In genomic region chr2:18647731-18648130, GRCh38 we compare ENCODE assay signal across 24 cellular contexts. TPM values are rescaled to one million over a fixed set of nuclear protein-coding genes. Genes with fewer than 3 reads are reported as not detected.
"Had no signal": no experiment of that assay in that cellular context is flagged by ENCODE, and none has a peak within 500 bp of the region (broad histone marks: within the 10 kb centered on the region; RNA-seq: fewer than 3 reads in every experiment).

No MANE protein-coding gene starts in this region.

- H3K27ac ChIP-seq: SJCRH30 had no signal

- ATAC-seq: HepG2, SK-N-SH treated with all-trans-retinoic acid at 6 μM for 48 hours had no signal

- H3K4me1 ChIP-seq: SJCRH30 had no signal

- H3K36me3 ChIP-seq: MG63, SJCRH30 had no signal

- H3K9me3 ChIP-seq: MG63, SJCRH30 had no signal

- H3K4me3 ChIP-seq: MG63, SJCRH30 had no signal

- DNase-seq: IMR-90, Karpas-422, KG1, MG63, NCI-H1092, NCI-H1105 treated with DMSO at 0.1 percent for 48 hours, NCI-H1417 treated with DMSO at 0.1 percent for 48 hours, NCI-H146, NCI-H187, NCI-H2029, NCI-H2081 treated with DMSO at 0.1 percent for 48 hours, NCI-H2171, NCI-H226, NCI-H446, NCI-H510A, NCI-H524 treated with DMSO at 0.1 percent for 48 hours, NCI-H69, NCI-H774, RPMI8226, SHP77 treated with DMSO at 0.1 percent for 48 hours, SJCRH30 had no signal

- H3K27me3 ChIP-seq: MG63, SJCRH30 had no signal

RNA-seq across cellular contexts. Expression of gene NT5C1B, which starts 58.4 kb away (rescaled TPM):
- total RNA-seq: HepG2, HT1080, IMR-90, SJCRH30 had no signal
